Comparison of ENCODE assay signal across 14 cellular contexts in the genomic region with DNA sequence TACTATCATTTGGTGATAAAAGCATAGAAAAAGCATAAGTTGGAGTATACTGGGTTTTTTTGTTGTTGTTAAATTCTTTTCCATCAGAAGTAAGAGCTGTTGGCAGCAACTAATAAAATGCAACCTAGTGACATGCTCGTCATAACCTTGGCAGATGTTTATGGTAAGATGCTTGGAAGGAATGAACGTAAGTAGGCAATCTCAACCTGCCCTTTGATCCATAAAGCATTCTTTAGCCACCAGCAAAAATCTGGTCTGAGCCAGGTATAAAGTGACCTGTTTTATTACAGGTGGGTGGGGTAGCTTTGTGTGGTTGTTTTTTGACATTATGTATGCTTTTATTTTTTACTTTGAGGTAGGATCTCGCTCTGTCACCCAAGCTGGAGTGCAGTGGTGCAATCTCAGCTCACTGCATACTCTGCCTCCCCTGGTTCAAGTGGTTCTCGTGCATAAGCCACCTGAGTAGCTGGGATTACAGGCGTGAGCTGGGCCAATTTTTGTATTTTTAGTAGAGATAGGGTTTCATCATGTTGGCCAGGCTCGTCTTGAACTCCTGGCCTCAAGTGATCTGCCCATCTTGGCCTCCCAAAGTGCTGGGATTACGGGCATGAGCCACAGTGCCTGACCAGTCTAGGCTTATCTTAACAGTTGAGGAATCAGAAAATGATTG. TPM values are rescaled to one million over a fixed set of nuclear protein-coding genes. Genes with fewer than 3 reads are reported as not detected.
DNase-seq lines count a peak whose midpoint lies in the region; ATAC-seq and TF ChIP-seq lines count a peak whose summit lies in the region.
"Had no signal": no experiment of that assay in that cellular context is flagged by ENCODE, and none has a peak within 500 bp of the region (broad histone marks: within the 10 kb centered on the region; RNA-seq: fewer than 3 reads in every experiment).

No MANE protein-coding gene starts in this region.

- TF ChIP-seq CTCF in MCF 10A (IDR thresholded peaks at IDR 0.05; ENCODE audit: unreplicated experiment): no peak
- TF ChIP-seq CTCF in mesothelial cell of epicardium (IDR thresholded peaks at IDR 0.05; ENCODE audit: unreplicated experiment): no peak

- no TSS peak for BruUV-seq in MCF 10A (replicated peaks; lab: Mats Ljungman, UMichigan)

- no peak for ATAC-seq in GM21786 (IDR thresholded peaks at IDR 0.05; ENCODE audit: unreplicated experiment)
- ATAC-seq: activated CD4-positive, alpha-beta T cell treated with anti-CD3 and anti-CD28 coated beads for 36 hours; GM12878; HepG2 had no signal

- CTCF ChIA-PET in MCF 10A (lab: Yijun Ruan, JAX): interaction anchor here (0.6 to 5.4 kb wide), 9 partner anchors 14 to 79 kb away, joined by 3 to 33 read pairs (median 4); a partner anchor contains a TSS

- DNase-seq in LoVo (ENCODE audit: low spot score) (peak; percentile 52), MCF 10A (ENCODE audit: unreplicated experiment) (no peak), mesothelial cell of epicardium (ENCODE audit: low spot score in 2 of 2, unreplicated experiment in 2 of 2) (no peak), NCI-H1105 (lab: John Stamatoyannopoulos, UW) (no peak), NCI-H345 (lab: John Stamatoyannopoulos, UW) (no peak)
- DNase-seq: activated CD4-positive, alpha-beta T cell treated with anti-CD3 and anti-CD28 coated beads for 36 hours; islet precursor cell; PC-9; T-helper 2 cell had no signal

- H3K27me3 Mint-ChIP-seq in MCF 10A (ENCODE audit: insufficient read depth, unreplicated experiment) (no peaks in the 10 kb centered on the region), mesothelial cell of epicardium (ENCODE audit: low read depth) (no peaks in the 10 kb centered on the region)
- H3K27me3 Mint-ChIP-seq: activated CD4-positive, alpha-beta T cell treated with anti-CD3 and anti-CD28 coated beads for 36 hours had no signal

- no peaks in the 10 kb centered on the region for H3K27me3 ChIP-seq in subcutaneous abdominal adipose tissue (ENCODE audit: control insufficient read depth in 5 of 5, insufficient read depth in 4 of 5, low read length in 5 of 5)

- intact Hi-C loops in MCF 10A (cut with micrococcal nuclease): no loop called here

- H3K9me3 ChIP-seq in subcutaneous abdominal adipose tissue (ENCODE audit: control insufficient read depth in 5 of 5, low read length in 5 of 5): no peaks in the 10 kb centered on the region

- H3K4me3 Mint-ChIP-seq in MCF 10A (ENCODE audit: unreplicated experiment) (no peak overlapping the region), mesothelial cell of epicardium (no peak overlapping the region)
- H3K4me3 Mint-ChIP-seq: activated CD4-positive, alpha-beta T cell treated with anti-CD3 and anti-CD28 coated beads for 36 hours had no signal

- H3K27ac Mint-ChIP-seq in MCF 10A (ENCODE audit: low read depth, unreplicated experiment) (peak overlapping the region; percentile 54), mesothelial cell of epicardium (peak overlapping the region; percentile 57)
- H3K27ac Mint-ChIP-seq: activated CD4-positive, alpha-beta T cell treated with anti-CD3 and anti-CD28 coated beads for 36 hours had no signal

- H3K9ac ChIP-seq in subcutaneous abdominal adipose tissue (ENCODE audit: low read length in 5 of 5): no peak overlapping the region

- H3K4me3 ChIP-seq in subcutaneous abdominal adipose tissue (ENCODE audit: low read depth in 1 of 5, low read length in 5 of 5): no peak overlapping the region
- H3K4me3 ChIP-seq: GM12878, PC-9 had no signal

- peaks cover 83% of the 10 kb centered on the region for H3K36me3 Mint-ChIP-seq in MCF 10A (ENCODE audit: insufficient read depth, unreplicated experiment)
- peaks cover 41% of the 10 kb centered on the region for H3K36me3 Mint-ChIP-seq in mesothelial cell of epicardium

- H3K4me1 Mint-ChIP-seq in MCF 10A (ENCODE audit: insufficient read depth, unreplicated experiment) (peaks cover 17% of the 10 kb centered on the region), mesothelial cell of epicardium (peaks cover 29% of the 10 kb centered on the region)
- H3K4me1 Mint-ChIP-seq: activated CD4-positive, alpha-beta T cell treated with anti-CD3 and anti-CD28 coated beads for 36 hours had no signal

- peaks cover 37 to 73% (median 56%) of the 10 kb centered on the region in 5 donors for H3K36me3 ChIP-seq in subcutaneous abdominal adipose tissue (ENCODE audit: control insufficient read depth in 5 of 5, insufficient read depth in 5 of 5, low read length in 5 of 5)

- POLR2A ChIA-PET in MCF 10A (lab: Yijun Ruan, JAX): interaction anchor here (0.7 to 6.0 kb wide), 5 partner anchors 11 to 70 kb away, joined by 3 to 53 read pairs (median 3); a partner anchor contains a TSS

- peaks cover 5 to 23% (median 22%) of the 10 kb centered on the region in 5 donors for H3K4me1 ChIP-seq in subcutaneous abdominal adipose tissue (ENCODE audit: control insufficient read depth in 5 of 5, insufficient read depth in 5 of 5, low read length in 5 of 5)

- peak overlapping the region; percentile 1 for H3K27ac ChIP-seq in subcutaneous abdominal adipose tissue (ENCODE audit: low read depth, low read length)
- H3K27ac ChIP-seq: C4-2B, PC-9 had no signal

- no peaks in the 10 kb centered on the region for H3K9me3 Mint-ChIP-seq in MCF 10A (ENCODE audit: unreplicated experiment)
- no peaks in the 10 kb centered on the region for H3K9me3 Mint-ChIP-seq in mesothelial cell of epicardium

RNA-seq across cellular contexts. Expression of a gene that starts 22.0 kb away (rescaled TPM):
- total RNA-seq in MCF 10A (2022) (93.1 and 145 TPM in 2 replicates), mesothelial cell of epicardium (768 to 806 TPM (median 799 TPM) in 3 replicates)
